Comparison of ENCODE assay signal across 1 cellular context in the genomic region with DNA sequence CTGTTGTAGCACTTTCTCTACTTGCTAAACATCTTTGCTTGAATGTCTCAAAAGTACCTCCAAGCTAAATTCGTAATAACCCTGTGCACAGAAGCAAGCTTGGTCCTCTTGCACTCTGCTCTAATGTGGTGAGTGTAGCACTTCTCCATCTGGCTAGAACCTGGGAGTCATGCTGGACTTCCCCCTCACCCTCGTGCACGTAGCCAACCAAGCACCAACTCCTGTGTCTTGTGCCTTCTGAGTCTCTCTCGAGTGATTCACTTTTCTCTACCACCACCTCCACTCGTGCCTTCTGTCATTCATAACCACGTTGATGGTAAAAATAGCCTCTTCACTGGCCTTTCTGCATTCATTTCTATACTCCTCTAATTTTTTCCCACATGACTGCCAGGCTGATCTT.
A peak's percentile ranks its signal among the peaks of the same experiment; 100 is the strongest.
TF ChIP-seq lines count a peak whose summit lies in the region.

No MANE protein-coding gene starts in this region.

TF ChIP-seq in GM12878, 131 proteins besides CTCF, POLR2A, EP300 and RAD21 (continued from another document):
- TF ChIP-seq MTA3 (IDR thresholded peaks at IDR 0.05; ENCODE audit: borderline replicate concordance, low read length) (no peak), ATF7 (IDR thresholded peaks at IDR 0.05; ENCODE audit: low read depth) (no peak), SPI1 (IDR thresholded peaks at IDR 0.05; ENCODE audit: borderline replicate concordance, insufficient read depth, low read depth, low read length) (peak; percentile 49; the same call in 1 of the 2 replicates), SUPT20H (IDR thresholded peaks at IDR 0.05; ENCODE audit: borderline replicate concordance, control insufficient read depth, low read depth, low read length) (no peak), ZNF384 (IDR thresholded peaks at IDR 0.05; ENCODE audit: borderline replicate concordance, low read depth, low read length) (no peak), ZNF217 (IDR thresholded peaks at IDR 0.05) (no peak), NFIC (IDR thresholded peaks at IDR 0.05; ENCODE audit: low read depth, low read length) (no peak), SP1 (IDR thresholded peaks at IDR 0.05; ENCODE audit: low read depth, low read length) (no peak), RUNX3 (IDR thresholded peaks at IDR 0.05; ENCODE audit: low read length) (no peak), ZNF24 (IDR thresholded peaks at IDR 0.05) (no peak), IRF4 (IDR thresholded peaks at IDR 0.05; ENCODE audit: low read depth, low read length) (no peak), FOXK2 (IDR thresholded peaks at IDR 0.05) (no peak)
- TF ChIP-seq, protein P1, sequence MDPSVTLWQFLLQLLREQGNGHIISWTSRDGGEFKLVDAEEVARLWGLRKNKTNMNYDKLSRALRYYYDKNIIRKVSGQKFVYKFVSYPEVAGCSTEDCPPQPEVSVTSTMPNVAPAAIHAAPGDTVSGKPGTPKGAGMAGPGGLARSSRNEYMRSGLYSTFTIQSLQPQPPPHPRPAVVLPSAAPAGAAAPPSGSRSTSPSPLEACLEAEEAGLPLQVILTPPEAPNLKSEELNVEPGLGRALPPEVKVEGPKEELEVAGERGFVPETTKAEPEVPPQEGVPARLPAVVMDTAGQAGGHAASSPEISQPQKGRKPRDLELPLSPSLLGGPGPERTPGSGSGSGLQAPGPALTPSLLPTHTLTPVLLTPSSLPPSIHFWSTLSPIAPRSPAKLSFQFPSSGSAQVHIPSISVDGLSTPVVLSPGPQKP (IDR thresholded peaks at IDR 0.05; ENCODE audit: low read depth, low read length) = no peak
- TF ChIP-seq, protein P2, sequence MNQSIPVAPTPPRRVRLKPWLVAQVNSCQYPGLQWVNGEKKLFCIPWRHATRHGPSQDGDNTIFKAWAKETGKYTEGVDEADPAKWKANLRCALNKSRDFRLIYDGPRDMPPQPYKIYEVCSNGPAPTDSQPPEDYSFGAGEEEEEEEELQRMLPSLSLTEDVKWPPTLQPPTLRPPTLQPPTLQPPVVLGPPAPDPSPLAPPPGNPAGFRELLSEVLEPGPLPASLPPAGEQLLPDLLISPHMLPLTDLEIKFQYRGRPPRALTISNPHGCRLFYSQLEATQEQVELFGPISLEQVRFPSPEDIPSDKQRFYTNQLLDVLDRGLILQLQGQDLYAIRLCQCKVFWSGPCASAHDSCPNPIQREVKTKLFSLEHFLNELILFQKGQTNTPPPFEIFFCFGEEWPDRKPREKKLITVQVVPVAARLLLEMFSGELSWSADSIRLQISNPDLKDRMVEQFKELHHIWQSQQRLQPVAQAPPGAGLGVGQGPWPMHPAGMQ (IDR thresholded peaks at IDR 0.05; ENCODE audit: borderline replicate concordance) = no peak
- TF ChIP-seq, protein P3, sequence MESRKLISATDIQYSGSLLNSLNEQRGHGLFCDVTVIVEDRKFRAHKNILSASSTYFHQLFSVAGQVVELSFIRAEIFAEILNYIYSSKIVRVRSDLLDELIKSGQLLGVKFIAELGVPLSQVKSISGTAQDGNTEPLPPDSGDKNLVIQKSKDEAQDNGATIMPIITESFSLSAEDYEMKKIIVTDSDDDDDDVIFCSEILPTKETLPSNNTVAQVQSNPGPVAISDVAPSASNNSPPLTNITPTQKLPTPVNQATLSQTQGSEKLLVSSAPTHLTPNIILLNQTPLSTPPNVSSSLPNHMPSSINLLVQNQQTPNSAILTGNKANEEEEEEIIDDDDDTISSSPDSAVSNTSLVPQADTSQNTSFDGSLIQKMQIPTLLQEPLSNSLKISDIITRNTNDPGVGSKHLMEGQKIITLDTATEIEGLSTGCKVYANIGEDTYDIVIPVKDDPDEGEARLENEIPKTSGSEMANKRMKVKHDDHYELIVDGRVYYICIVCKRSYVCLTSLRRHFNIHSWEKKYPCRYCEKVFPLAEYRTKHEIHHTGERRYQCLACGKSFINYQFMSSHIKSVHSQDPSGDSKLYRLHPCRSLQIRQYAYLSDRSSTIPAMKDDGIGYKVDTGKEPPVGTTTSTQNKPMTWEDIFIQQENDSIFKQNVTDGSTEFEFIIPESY (IDR thresholded peaks at IDR 0.05) = no peak
- TF ChIP-seq, protein P4, sequence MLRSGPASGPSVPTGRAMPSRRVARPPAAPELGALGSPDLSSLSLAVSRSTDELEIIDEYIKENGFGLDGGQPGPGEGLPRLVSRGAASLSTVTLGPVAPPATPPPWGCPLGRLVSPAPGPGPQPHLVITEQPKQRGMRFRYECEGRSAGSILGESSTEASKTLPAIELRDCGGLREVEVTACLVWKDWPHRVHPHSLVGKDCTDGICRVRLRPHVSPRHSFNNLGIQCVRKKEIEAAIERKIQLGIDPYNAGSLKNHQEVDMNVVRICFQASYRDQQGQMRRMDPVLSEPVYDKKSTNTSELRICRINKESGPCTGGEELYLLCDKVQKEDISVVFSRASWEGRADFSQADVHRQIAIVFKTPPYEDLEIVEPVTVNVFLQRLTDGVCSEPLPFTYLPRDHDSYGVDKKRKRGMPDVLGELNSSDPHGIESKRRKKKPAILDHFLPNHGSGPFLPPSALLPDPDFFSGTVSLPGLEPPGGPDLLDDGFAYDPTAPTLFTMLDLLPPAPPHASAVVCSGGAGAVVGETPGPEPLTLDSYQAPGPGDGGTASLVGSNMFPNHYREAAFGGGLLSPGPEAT (IDR thresholded peaks at IDR 0.05; ENCODE audit: low read depth) = peak; percentile 53; the same call in 1 of the 2 replicates
- TF ChIP-seq, protein P5, sequence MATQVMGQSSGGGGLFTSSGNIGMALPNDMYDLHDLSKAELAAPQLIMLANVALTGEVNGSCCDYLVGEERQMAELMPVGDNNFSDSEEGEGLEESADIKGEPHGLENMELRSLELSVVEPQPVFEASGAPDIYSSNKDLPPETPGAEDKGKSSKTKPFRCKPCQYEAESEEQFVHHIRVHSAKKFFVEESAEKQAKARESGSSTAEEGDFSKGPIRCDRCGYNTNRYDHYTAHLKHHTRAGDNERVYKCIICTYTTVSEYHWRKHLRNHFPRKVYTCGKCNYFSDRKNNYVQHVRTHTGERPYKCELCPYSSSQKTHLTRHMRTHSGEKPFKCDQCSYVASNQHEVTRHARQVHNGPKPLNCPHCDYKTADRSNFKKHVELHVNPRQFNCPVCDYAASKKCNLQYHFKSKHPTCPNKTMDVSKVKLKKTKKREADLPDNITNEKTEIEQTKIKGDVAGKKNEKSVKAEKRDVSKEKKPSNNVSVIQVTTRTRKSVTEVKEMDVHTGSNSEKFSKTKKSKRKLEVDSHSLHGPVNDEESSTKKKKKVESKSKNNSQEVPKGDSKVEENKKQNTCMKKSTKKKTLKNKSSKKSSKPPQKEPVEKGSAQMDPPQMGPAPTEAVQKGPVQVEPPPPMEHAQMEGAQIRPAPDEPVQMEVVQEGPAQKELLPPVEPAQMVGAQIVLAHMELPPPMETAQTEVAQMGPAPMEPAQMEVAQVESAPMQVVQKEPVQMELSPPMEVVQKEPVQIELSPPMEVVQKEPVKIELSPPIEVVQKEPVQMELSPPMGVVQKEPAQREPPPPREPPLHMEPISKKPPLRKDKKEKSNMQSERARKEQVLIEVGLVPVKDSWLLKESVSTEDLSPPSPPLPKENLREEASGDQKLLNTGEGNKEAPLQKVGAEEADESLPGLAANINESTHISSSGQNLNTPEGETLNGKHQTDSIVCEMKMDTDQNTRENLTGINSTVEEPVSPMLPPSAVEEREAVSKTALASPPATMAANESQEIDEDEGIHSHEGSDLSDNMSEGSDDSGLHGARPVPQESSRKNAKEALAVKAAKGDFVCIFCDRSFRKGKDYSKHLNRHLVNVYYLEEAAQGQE (IDR thresholded peaks at IDR 0.05; ENCODE audit: low read depth, low read length) = no peak
- TF ChIP-seq, protein P6, sequence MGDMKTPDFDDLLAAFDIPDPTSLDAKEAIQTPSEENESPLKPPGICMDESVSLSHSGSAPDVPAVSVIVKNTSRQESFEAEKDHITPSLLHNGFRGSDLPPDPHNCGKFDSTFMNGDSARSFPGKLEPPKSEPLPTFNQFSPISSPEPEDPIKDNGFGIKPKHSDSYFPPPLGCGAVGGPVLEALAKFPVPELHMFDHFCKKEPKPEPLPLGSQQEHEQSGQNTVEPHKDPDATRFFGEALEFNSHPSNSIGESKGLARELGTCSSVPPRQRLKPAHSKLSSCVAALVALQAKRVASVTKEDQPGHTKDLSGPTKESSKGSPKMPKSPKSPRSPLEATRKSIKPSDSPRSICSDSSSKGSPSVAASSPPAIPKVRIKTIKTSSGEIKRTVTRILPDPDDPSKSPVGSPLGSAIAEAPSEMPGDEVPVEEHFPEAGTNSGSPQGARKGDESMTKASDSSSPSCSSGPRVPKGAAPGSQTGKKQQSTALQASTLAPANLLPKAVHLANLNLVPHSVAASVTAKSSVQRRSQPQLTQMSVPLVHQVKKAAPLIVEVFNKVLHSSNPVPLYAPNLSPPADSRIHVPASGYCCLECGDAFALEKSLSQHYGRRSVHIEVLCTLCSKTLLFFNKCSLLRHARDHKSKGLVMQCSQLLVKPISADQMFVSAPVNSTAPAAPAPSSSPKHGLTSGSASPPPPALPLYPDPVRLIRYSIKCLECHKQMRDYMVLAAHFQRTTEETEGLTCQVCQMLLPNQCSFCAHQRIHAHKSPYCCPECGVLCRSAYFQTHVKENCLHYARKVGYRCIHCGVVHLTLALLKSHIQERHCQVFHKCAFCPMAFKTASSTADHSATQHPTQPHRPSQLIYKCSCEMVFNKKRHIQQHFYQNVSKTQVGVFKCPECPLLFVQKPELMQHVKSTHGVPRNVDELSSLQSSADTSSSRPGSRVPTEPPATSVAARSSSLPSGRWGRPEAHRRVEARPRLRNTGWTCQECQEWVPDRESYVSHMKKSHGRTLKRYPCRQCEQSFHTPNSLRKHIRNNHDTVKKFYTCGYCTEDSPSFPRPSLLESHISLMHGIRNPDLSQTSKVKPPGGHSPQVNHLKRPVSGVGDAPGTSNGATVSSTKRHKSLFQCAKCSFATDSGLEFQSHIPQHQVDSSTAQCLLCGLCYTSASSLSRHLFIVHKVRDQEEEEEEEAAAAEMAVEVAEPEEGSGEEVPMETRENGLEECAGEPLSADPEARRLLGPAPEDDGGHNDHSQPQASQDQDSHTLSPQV (IDR thresholded peaks at IDR 0.05) = no peak
- TF ChIP-seq, protein P7, sequence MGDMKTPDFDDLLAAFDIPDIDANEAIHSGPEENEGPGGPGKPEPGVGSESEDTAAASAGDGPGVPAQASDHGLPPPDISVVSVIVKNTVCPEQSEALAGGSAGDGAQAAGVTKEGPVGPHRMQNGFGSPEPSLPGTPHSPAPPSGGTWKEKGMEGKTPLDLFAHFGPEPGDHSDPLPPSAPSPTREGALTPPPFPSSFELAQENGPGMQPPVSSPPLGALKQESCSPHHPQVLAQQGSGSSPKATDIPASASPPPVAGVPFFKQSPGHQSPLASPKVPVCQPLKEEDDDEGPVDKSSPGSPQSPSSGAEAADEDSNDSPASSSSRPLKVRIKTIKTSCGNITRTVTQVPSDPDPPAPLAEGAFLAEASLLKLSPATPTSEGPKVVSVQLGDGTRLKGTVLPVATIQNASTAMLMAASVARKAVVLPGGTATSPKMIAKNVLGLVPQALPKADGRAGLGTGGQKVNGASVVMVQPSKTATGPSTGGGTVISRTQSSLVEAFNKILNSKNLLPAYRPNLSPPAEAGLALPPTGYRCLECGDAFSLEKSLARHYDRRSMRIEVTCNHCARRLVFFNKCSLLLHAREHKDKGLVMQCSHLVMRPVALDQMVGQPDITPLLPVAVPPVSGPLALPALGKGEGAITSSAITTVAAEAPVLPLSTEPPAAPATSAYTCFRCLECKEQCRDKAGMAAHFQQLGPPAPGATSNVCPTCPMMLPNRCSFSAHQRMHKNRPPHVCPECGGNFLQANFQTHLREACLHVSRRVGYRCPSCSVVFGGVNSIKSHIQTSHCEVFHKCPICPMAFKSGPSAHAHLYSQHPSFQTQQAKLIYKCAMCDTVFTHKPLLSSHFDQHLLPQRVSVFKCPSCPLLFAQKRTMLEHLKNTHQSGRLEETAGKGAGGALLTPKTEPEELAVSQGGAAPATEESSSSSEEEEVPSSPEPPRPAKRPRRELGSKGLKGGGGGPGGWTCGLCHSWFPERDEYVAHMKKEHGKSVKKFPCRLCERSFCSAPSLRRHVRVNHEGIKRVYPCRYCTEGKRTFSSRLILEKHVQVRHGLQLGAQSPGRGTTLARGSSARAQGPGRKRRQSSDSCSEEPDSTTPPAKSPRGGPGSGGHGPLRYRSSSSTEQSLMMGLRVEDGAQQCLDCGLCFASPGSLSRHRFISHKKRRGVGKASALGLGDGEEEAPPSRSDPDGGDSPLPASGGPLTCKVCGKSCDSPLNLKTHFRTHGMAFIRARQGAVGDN (IDR thresholded peaks at IDR 0.05) = no peak
